Comparison of ENCODE assay signal across 2 cellular contexts in the genomic region with DNA sequence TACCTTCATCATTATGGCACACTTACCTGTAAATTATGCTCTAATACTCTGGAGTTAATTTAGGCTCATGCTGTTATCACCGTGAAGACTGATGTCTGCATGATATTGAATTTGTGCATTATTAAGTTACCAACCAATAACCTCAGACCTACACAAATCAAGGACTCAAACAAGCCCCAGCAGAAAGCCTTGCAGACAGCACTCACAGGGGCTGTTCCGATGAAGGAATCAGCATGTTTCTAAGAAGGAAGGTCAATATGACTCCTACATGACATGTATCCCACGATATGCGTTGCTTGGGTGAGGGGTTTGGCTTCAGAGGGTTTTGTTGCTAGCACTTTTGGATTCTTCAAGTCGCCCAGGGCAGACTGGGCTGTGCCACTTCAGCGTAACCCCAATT.
TF ChIP-seq lines count a peak whose summit lies in the region.

No MANE protein-coding gene starts in this region.

TF ChIP-seq in GM23338, 12 proteins besides CTCF, POLR2A, EP300 and RAD21:
- TF ChIP-seq, protein P1, sequence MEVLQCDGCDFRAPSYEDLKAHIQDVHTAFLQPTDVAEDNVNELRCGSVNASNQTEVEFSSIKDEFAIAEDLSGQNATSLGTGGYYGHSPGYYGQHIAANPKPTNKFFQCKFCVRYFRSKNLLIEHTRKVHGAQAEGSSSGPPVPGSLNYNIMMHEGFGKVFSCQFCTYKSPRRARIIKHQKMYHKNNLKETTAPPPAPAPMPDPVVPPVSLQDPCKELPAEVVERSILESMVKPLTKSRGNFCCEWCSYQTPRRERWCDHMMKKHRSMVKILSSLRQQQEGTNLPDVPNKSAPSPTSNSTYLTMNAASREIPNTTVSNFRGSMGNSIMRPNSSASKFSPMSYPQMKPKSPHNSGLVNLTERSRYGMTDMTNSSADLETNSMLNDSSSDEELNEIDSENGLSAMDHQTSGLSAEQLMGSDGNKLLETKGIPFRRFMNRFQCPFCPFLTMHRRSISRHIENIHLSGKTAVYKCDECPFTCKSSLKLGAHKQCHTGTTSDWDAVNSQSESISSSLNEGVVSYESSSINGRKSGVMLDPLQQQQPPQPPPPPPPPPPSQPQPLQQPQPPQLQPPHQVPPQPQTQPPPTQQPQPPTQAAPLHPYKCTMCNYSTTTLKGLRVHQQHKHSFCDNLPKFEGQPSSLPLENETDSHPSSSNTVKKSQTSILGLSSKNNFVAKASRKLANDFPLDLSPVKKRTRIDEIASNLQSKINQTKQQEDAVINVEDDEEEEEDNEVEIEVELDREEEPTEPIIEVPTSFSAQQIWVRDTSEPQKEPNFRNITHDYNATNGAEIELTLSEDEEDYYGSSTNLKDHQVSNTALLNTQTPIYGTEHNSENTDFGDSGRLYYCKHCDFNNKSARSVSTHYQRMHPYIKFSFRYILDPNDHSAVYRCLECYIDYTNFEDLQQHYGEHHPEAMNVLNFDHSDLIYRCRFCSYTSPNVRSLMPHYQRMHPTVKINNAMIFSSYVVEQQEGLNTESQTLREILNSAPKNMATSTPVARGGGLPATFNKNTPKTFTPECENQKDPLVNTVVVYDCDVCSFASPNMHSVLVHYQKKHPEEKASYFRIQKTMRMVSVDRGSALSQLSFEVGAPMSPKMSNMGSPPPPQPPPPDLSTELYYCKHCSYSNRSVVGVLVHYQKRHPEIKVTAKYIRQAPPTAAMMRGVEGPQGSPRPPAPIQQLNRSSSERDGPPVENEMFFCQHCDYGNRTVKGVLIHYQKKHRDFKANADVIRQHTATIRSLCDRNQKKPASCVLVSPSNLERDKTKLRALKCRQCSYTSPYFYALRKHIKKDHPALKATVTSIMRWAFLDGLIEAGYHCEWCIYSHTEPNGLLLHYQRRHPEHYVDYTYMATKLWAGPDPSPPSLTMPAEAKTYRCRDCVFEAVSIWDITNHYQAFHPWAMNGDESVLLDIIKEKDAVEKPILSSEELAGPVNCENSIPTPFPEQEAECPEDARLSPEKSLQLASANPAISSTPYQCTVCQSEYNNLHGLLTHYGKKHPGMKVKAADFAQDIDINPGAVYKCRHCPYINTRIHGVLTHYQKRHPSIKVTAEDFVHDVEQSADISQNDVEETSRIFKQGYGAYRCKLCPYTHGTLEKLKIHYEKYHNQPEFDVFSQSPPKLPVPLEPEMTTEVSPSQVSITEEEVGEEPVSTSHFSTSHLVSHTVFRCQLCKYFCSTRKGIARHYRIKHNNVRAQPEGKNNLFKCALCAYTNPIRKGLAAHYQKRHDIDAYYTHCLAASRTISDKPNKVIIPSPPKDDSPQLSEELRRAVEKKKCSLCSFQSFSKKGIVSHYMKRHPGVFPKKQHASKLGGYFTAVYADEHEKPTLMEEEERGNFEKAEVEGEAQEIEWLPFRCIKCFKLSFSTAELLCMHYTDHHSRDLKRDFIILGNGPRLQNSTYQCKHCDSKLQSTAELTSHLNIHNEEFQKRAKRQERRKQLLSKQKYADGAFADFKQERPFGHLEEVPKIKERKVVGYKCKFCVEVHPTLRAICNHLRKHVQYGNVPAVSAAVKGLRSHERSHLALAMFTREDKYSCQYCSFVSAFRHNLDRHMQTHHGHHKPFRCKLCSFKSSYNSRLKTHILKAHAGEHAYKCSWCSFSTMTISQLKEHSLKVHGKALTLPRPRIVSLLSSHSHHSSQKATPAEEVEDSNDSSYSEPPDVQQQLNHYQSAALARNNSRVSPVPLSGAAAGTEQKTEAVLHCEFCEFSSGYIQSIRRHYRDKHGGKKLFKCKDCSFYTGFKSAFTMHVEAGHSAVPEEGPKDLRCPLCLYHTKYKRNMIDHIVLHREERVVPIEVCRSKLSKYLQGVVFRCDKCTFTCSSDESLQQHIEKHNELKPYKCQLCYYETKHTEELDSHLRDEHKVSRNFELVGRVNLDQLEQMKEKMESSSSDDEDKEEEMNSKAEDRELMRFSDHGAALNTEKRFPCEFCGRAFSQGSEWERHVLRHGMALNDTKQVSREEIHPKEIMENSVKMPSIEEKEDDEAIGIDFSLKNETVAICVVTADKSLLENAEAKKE (CRISPR knock-in tag; IDR thresholded peaks at IDR 0.05) = no peak
- TF ChIP-seq NANOG (IDR thresholded peaks at IDR 0.05; ENCODE audit: borderline replicate concordance) = no peak
- TF ChIP-seq CREB1 (CRISPR knock-in tag; IDR thresholded peaks at IDR 0.05; ENCODE audit: low read depth) = no peak
- no peak for TF ChIP-seq EZH2phosphoT487 (IDR thresholded peaks at IDR 0.05; ENCODE audit: unreplicated experiment)
- no peak for TF ChIP-seq EZH2 (IDR thresholded peaks at IDR 0.05; ENCODE audit: low read depth, unreplicated experiment)
- TF ChIP-seq ZNF331 (CRISPR knock-in tag; IDR thresholded peaks at IDR 0.05; ENCODE audit: low read depth) = no peak

TF ChIP-seq in HEK293T, 16 proteins besides CTCF, POLR2A, EP300 and RAD21 (continued from another document):
- TF ChIP-seq TARDBP (IDR thresholded peaks at IDR 0.05) = no peak
- no peak for TF ChIP-seq LEF1 (IDR thresholded peaks at IDR 0.05; ENCODE audit: borderline replicate concordance)
- no peak for TF ChIP-seq BHLHE40 (IDR thresholded peaks at IDR 0.05; ENCODE audit: borderline replicate concordance)
